Comparison of ENCODE assay signal across 8 cellular contexts in the genomic region with DNA sequence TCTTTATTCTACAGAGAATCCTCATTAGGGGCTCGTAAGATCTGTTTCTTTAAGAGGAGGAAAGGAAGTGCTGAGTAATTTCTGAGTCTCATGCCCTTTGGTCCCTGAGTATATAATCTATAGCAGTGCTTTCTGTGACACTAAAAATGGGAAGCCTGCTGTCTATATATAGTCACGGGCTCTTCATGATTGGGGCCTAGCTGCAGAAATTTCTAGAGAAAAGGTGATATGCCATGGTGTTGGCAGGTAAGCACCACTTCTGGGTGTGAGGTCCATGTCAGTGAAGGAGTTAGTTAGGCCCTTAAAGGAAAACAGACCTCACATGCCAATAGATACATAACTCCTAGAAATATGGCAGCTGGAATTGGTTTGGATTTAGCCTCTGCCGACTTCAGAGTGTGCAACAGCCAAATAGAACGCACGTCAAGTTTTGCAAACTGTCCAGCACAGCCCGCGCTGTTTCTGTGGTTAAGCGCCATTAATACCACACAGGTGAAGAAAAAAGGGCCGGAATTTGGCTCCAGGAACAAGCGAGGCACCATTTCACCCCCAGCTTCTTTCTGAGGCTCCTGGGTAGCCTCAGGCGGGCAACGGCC.
A peak's percentile ranks its signal among the peaks of the same experiment; 100 is the strongest.
DNase-seq lines count a peak whose midpoint lies in the region; ATAC-seq and TF ChIP-seq lines count a peak whose summit lies in the region.

No MANE protein-coding gene starts in this region.

- H3K27ac ChIP-seq in Peyer's patch: peak overlapping the region; percentile 65 to 99 (median 98)
- H3K27ac ChIP-seq in fibroblast of lung (ENCODE audit: insufficient read depth, low read length): peak overlapping the region; percentile 98
- H3K27ac ChIP-seq in rectal smooth muscle tissue (ENCODE audit: low read depth, low read length): peak overlapping the region; percentile 99

- H4K20me1 ChIP-seq in fibroblast of lung (ENCODE audit: control insufficient read depth, extremely low read depth, insufficient read depth, low read length): no peaks in the 10 kb centered on the region

- peaks cover 28% of the 10 kb centered on the region for H3K79me2 ChIP-seq in fibroblast of lung (ENCODE audit: control insufficient read depth, insufficient read depth, low read length)

- peak overlapping the region in 3 of 4 donors; percentile 53 to 88 (median 81) for H3K4me3 ChIP-seq in Peyer's patch
- peak overlapping the region; percentile 22 to 85 (median 40) for H3K4me3 ChIP-seq in fibroblast of lung (replicated peaks in 1 of 4; ENCODE audit: control extremely low read depth in 1 of 4, insufficient read depth in 1 of 4, low read depth in 3 of 4, low read length in 4 of 4)
- peak overlapping the region; percentile 78 for H3K4me3 ChIP-seq in rectal smooth muscle tissue (ENCODE audit: low read length)

- H3K9me3 ChIP-seq in Peyer's patch: no peaks in the 10 kb centered on the region
- no peaks in the 10 kb centered on the region for H3K9me3 ChIP-seq in fibroblast of lung (ENCODE audit: control insufficient read depth, insufficient read depth, low read depth, low read length)

- DNase-seq in Peyer's patch (no peak), fibroblast of lung (ENCODE audit: low read depth in 2 of 2) (peak in 1 of 2 donors; percentile 58), NCI-H748 treated with DMSO at 0.1 percent for 48 hours (lab: John Stamatoyannopoulos, UW) (no peak), NCI-H2029 (lab: John Stamatoyannopoulos, UW) (no peak)
- DNase-seq in activated effector memory CD4-positive, alpha-beta T cell treated with Interleukin-2 at 50 U/mL for 16 hours: no peak

- H3K36me3 ChIP-seq in Peyer's patch (no peaks in the 10 kb centered on the region), fibroblast of lung (ENCODE audit: control insufficient read depth, insufficient read depth, low read length) (no peaks in the 10 kb centered on the region), rectal smooth muscle tissue (ENCODE audit: control insufficient read depth, insufficient read depth, low read length) (no peaks in the 10 kb centered on the region)

- TF ChIP-seq CTCF in Peyer's patch (IDR thresholded peaks at IDR 0.05) (no peak), fibroblast of lung (conservative IDR thresholded peaks at IDR 0.05 in 1 of 2, IDR thresholded peaks at IDR 0.05 in 1 of 2; ENCODE audit: low read depth in 1 of 2, low read length in 2 of 2) (no peak)

- H3K4me1 ChIP-seq in Peyer's patch (peaks cover 0 to 26% (median 0%) of the 10 kb centered on the region in 4 donors), fibroblast of lung (ENCODE audit: control insufficient read depth, extremely low read depth, insufficient read depth, low read length) (peaks cover 16% of the 10 kb centered on the region), rectal smooth muscle tissue (ENCODE audit: control insufficient read depth, insufficient read depth, low read length) (peaks cover 32% of the 10 kb centered on the region)

- peak overlapping the region; percentile 94 for H3K4me2 ChIP-seq in fibroblast of lung (ENCODE audit: extremely low read depth, insufficient read depth, low read length)

- peak in 1 of 2 donors; percentile 75 for TF ChIP-seq POLR2A in Peyer's patch (IDR thresholded peaks at IDR 0.05)

- H3K9ac ChIP-seq in fibroblast of lung (ENCODE audit: insufficient read depth, low read length): peak overlapping the region; percentile 90
- peak overlapping the region; percentile 71 for H3K9ac ChIP-seq in rectal smooth muscle tissue (ENCODE audit: low read length)

- ATAC-seq in GM18517 (IDR thresholded peaks at IDR 0.05; ENCODE audit: unreplicated experiment): peak; percentile 66
- ATAC-seq in GM19455 (IDR thresholded peaks at IDR 0.05; ENCODE audit: unreplicated experiment): no peak

- peak overlapping the region; percentile 67 for H2AFZ ChIP-seq in fibroblast of lung (ENCODE audit: low read length)

- no peaks in the 10 kb centered on the region for H3K27me3 ChIP-seq in Peyer's patch
- H3K27me3 ChIP-seq in fibroblast of lung (ENCODE audit: control insufficient read depth, insufficient read depth, low read length): no peaks in the 10 kb centered on the region
- no peaks in the 10 kb centered on the region for H3K27me3 ChIP-seq in rectal smooth muscle tissue (ENCODE audit: control insufficient read depth, insufficient read depth, low read length)
